In genomic region chr17:56978441-56979090, GRCh38 we compare ENCODE assay signal across 8 cellular contexts. TPM values are rescaled to one million over a fixed set of nuclear protein-coding genes. Genes with fewer than 3 reads are reported as not detected.
DNase-seq lines count a peak whose midpoint lies in the region; ATAC-seq and TF ChIP-seq lines count a peak whose summit lies in the region.

No MANE protein-coding gene starts in this region.

- H3K27ac ChIP-seq in SK-N-MC: no peak overlapping the region

- peak overlapping the region; percentile 48 for H3K9ac ChIP-seq in SK-N-MC (ENCODE audit: insufficient read length)

- no peaks in the 10 kb centered on the region for H3K9me3 Mint-ChIP-seq in natural killer cell treated with Interleukin-12 subunit alpha and Interleukin-12 subunit beta and Interleukin-15 and Interleukin-18, amount 100 ng/mL, for 72 hours

- H3K4me1 Mint-ChIP-seq in natural killer cell treated with Interleukin-12 subunit alpha and Interleukin-12 subunit beta and Interleukin-15 and Interleukin-18, amount 100 ng/mL, for 72 hours (ENCODE audit: low read depth in 2 of 2): peaks cover 12 to 16% of the 10 kb centered on the region in 2 donors

- H3K9me3 ChIP-seq in SK-N-MC (ENCODE audit: low read depth, low read length): no peaks in the 10 kb centered on the region

- DNase-seq in SK-N-MC (ENCODE audit: low read depth, low spot score) (no peak), epithelial cell of proximal tubule (ENCODE audit: low read depth) (no peak), iPS-NIHi11 (ENCODE audit: low spot score) (no peak), DMS153 treated with DMSO at 0.1 percent for 48 hours (lab: John Stamatoyannopoulos, UW; ENCODE audit: unreplicated experiment) (no peak)
- no peak for DNase-seq in natural killer cell treated with Interleukin-12 subunit alpha and Interleukin-12 subunit beta and Interleukin-15 and Interleukin-18, amount 100 ng/mL, for 72 hours (ENCODE audit: low spot score)

- H3K4me3 Mint-ChIP-seq in natural killer cell treated with Interleukin-12 subunit alpha and Interleukin-12 subunit beta and Interleukin-15 and Interleukin-18, amount 100 ng/mL, for 72 hours: peak overlapping the region; percentile 90

- peak overlapping the region; percentile 42 to 76 for H3K27ac Mint-ChIP-seq in natural killer cell treated with Interleukin-12 subunit alpha and Interleukin-12 subunit beta and Interleukin-15 and Interleukin-18, amount 100 ng/mL, for 72 hours

- no peaks in the 10 kb centered on the region for H3K36me3 ChIP-seq in SK-N-MC (ENCODE audit: insufficient read depth, low read length)

- peaks cover 8 to 11% of the 10 kb centered on the region in 2 donors for H3K27me3 Mint-ChIP-seq in natural killer cell treated with Interleukin-12 subunit alpha and Interleukin-12 subunit beta and Interleukin-15 and Interleukin-18, amount 100 ng/mL, for 72 hours

- H3K4me3 ChIP-seq in GM08714 (ENCODE audit: low read length) (peak overlapping the region; percentile 99), SK-N-MC (peak overlapping the region; percentile 91), epithelial cell of proximal tubule (ENCODE audit: low read depth, low read length) (peak overlapping the region; percentile 60)

- no peak for TF ChIP-seq CTCF in epithelial cell of proximal tubule (conservative IDR thresholded peaks at IDR 0.05; ENCODE audit: low read depth, low read length)

- H3K36me3 Mint-ChIP-seq in natural killer cell treated with Interleukin-12 subunit alpha and Interleukin-12 subunit beta and Interleukin-15 and Interleukin-18, amount 100 ng/mL, for 72 hours: no peaks in the 10 kb centered on the region

- peak; percentile 30 for ATAC-seq in HG02678 (IDR thresholded peaks at IDR 0.05; ENCODE audit: unreplicated experiment)
- ATAC-seq in natural killer cell treated with Interleukin-12 subunit alpha and Interleukin-12 subunit beta and Interleukin-15 and Interleukin-18, amount 100 ng/mL, for 72 hours: no peak
- no peak for ATAC-seq in GM18873 (IDR thresholded peaks at IDR 0.05; ENCODE audit: low FRiP score, unreplicated experiment)

RNA-seq across cellular contexts. Expression of gene SCPEP1, which starts 0.6 kb away (rescaled TPM):
- 9.2 and 14.3 TPM in 2 replicates for total RNA-seq in epithelial cell of proximal tubule
- total RNA-seq in natural killer cell treated with Interleukin-12 subunit alpha and Interleukin-12 subunit beta and Interleukin-15 and Interleukin-18, amount 100 ng/mL, for 72 hours: 10 to 100 TPM; 13.2 to 21.7 TPM

RNA-seq across cellular contexts. Expression of gene COIL, which starts 17.7 kb away (rescaled TPM):
- total RNA-seq in epithelial cell of proximal tubule: 15.3 and 19.7 TPM in 2 replicates
- total RNA-seq in natural killer cell treated with Interleukin-12 subunit alpha and Interleukin-12 subunit beta and Interleukin-15 and Interleukin-18, amount 100 ng/mL, for 72 hours: 10 to 100 TPM; 18.5 to 18.9 TPM
